24 cellular contexts compared by ENCODE assay signal in genomic region chr10:97656777-97657176, GRCh38. TPM values are rescaled to one million over a fixed set of nuclear protein-coding genes. Genes with fewer than 3 reads are reported as not detected.
A peak's percentile ranks its signal among the peaks of the same experiment; 100 is the strongest.
DNase-seq lines count a peak whose midpoint lies in the region; ATAC-seq, FAIRE-seq and TF ChIP-seq lines count a peak whose summit lies in the region.
"Had no signal": no experiment of that assay in that cellular context is flagged by ENCODE, and none has a peak within 500 bp of the region (broad histone marks: within the 10 kb centered on the region; RNA-seq: fewer than 3 reads in every experiment).

No MANE protein-coding gene starts in this region.

- ATAC-seq in A549 (peak; percentile 27 to 43; a peak in 3 of 6 replicates), DND-41 (ENCODE audit: insufficient read depth, low read depth) (peak; percentile 39; the same call in 1 of the 3 replicates), left lobe of liver (no peak), HG02798 (IDR thresholded peaks at IDR 0.05; ENCODE audit: poor library complexity, unreplicated experiment) (no peak)
- ATAC-seq: SK-N-SH treated with all-trans-retinoic acid at 6 μM for 48 hours had no signal

- no peak overlapping the region for H2AFZ ChIP-seq in DND-41 (ENCODE audit: low read depth, low read length)
- H2AFZ ChIP-seq: PC-9 had no signal

- no peaks in the 10 kb centered on the region for H3K27me3 Mint-ChIP-seq in dendritic cell treated with granulocyte-macrophage colony-stimulating factor and Interleukin-4, amounts not matched to agents 40 ng/mL and 50 ng/mL, for 4 days
- H3K27me3 Mint-ChIP-seq: CD8-positive, alpha-beta memory T cell had no signal

- no peak overlapping the region for H3K9ac ChIP-seq in DND-41 (ENCODE audit: low read depth, low read length)

- no peak for TF ChIP-seq EP300 in A549 (IDR thresholded peaks at IDR 0.05)

- CTCF ChIA-PET in A549 (lab: Yijun Ruan, JAX) = interaction anchor here (1.3 to 37.6 kb wide), 2 partner anchors 22 to 62 kb away, joined by 6 to 1127 read pairs; partner anchors contain the start of genes MARVELD1 and ZFYVE27

- no peaks in the 10 kb centered on the region for H3K9me3 ChIP-seq in A549
- H3K9me3 ChIP-seq in DND-41 (ENCODE audit: insufficient read depth, low read length, severe bottlenecking) = no peaks in the 10 kb centered on the region

- no peaks in the 10 kb centered on the region for H3K9me3 Mint-ChIP-seq in dendritic cell treated with granulocyte-macrophage colony-stimulating factor and Interleukin-4, amounts not matched to agents 40 ng/mL and 50 ng/mL, for 4 days
- H3K9me3 Mint-ChIP-seq: CD8-positive, alpha-beta memory T cell had no signal

- TF ChIP-seq POLR2A in A549 (IDR thresholded peaks at IDR 0.05; ENCODE audit: low read length) = no peak

- H3K79me2 ChIP-seq in DND-41 (ENCODE audit: insufficient read depth, low read length) = no peaks in the 10 kb centered on the region

- WGBS in A549 (ENCODE audit: missing lambda C conversion rate) = 95% methylated on average over 5 of the region's 5 CpGs

- H4K20me1 ChIP-seq in DND-41 (ENCODE audit: insufficient read depth, low read length) = no peaks in the 10 kb centered on the region; the same call in 1 of the 2 replicates

- H3K36me3 Mint-ChIP-seq in dendritic cell treated with granulocyte-macrophage colony-stimulating factor and Interleukin-4, amounts not matched to agents 40 ng/mL and 50 ng/mL, for 4 days (ENCODE audit: low read depth) = peaks cover 99% of the 10 kb centered on the region

- H3K36me3 ChIP-seq in DND-41 (ENCODE audit: insufficient read depth, low read length) = peaks cover 76% of the 10 kb centered on the region

- no peak overlapping the region for H3K4me3 Mint-ChIP-seq in dendritic cell treated with granulocyte-macrophage colony-stimulating factor and Interleukin-4, amounts not matched to agents 40 ng/mL and 50 ng/mL, for 4 days
- H3K4me3 Mint-ChIP-seq: CD8-positive, alpha-beta memory T cell had no signal

- peaks cover 46% of the 10 kb centered on the region for H3K4me1 Mint-ChIP-seq in dendritic cell treated with granulocyte-macrophage colony-stimulating factor and Interleukin-4, amounts not matched to agents 40 ng/mL and 50 ng/mL, for 4 days (ENCODE audit: low read depth)
- H3K4me1 Mint-ChIP-seq: CD8-positive, alpha-beta memory T cell had no signal

- TF ChIP-seq RAD21 in A549 (conservative IDR thresholded peaks at IDR 0.05 in 1 of 2, IDR thresholded peaks at IDR 0.05 in 1 of 2) = no peak

- DNase-seq in A549 (ENCODE audit: low read depth in 1 of 2, low spot score in 1 of 2) (no peak), DND-41 (no peak), MV-4-11 (lab: John Stamatoyannopoulos, UW) (peak; percentile 72), left lobe of liver (ENCODE audit: low spot score) (no peak)
- DNase-seq in activated effector memory CD4-positive, alpha-beta T cell treated with Interleukin-2 at 50 U/mL for 16 hours = no peak
- DNase-seq: Calu3; CD8-positive, alpha-beta memory T cell; DMS53; EL; KG1; NCI-H1417; NCI-H1694 treated with DMSO at 0.1 percent for 48 hours; NCI-H2081 treated with DMSO at 0.1 percent for 48 hours; NCI-H2171 treated with DMSO at 0.1 percent for 48 hours; NCI-H446; NCI-H526; PC-9; RPMI8226; SHP77 treated with DMSO at 0.1 percent for 48 hours had no signal

- H3K27ac Mint-ChIP-seq in dendritic cell treated with granulocyte-macrophage colony-stimulating factor and Interleukin-4, amounts not matched to agents 40 ng/mL and 50 ng/mL, for 4 days = peak overlapping the region; percentile 25

- H3K27ac ChIP-seq in A549 (no peak overlapping the region), DND-41 (ENCODE audit: low read length) (no peak overlapping the region)
- H3K27ac ChIP-seq: C4-2B, PC-9 had no signal

- FAIRE-seq in A549 (lab: Jason Lieb, UNC) = no peak
- FAIRE-seq: HTR-8/SVneo had no signal

- POLR2A ChIA-PET in A549 (lab: Yijun Ruan, JAX) = no interaction called here

- TF ChIP-seq CTCF in A549 (IDR thresholded peaks at IDR 0.05) (no peak), DND-41 (IDR thresholded peaks at IDR 0.05; ENCODE audit: borderline replicate concordance, extremely low read depth, low read length, poor library complexity, severe bottlenecking) (no peak)

- H3K27me3 ChIP-seq in DND-41 (ENCODE audit: insufficient read depth, low read length, poor library complexity) = no peaks in the 10 kb centered on the region

- H3K4me2 ChIP-seq in A549 (no peak overlapping the region), DND-41 (ENCODE audit: insufficient read depth, low read length) (no peak overlapping the region)
- H3K4me2 ChIP-seq: PC-9 had no signal

- intact Hi-C loops in dendritic cell treated with granulocyte-macrophage colony-stimulating factor and Interleukin-4, amounts not matched to agents 40 ng/mL and 50 ng/mL, for 4 days (cut with micrococcal nuclease) = loop anchor here (10.0 kb wide), 1 partner anchor 82 kb away; the partner anchor contains the start of gene ANKRD2

- no peak overlapping the region for H3K4me3 ChIP-seq in A549
- H3K4me3 ChIP-seq in DND-41 (ENCODE audit: low read depth in 1 of 2, low read length in 2 of 2) = no peak overlapping the region
- H3K4me3 ChIP-seq: PC-9 had no signal

- H3K4me1 ChIP-seq in A549 = peaks cover 12% of the 10 kb centered on the region
- no peaks in the 10 kb centered on the region for H3K4me1 ChIP-seq in DND-41 (ENCODE audit: insufficient read depth, low read length)

TF ChIP-seq in A549, 52 proteins besides CTCF, POLR2A, EP300 and RAD21 (continues in another document):
- no peak for TF ChIP-seq RFX5 (IDR thresholded peaks at IDR 0.05)
- TF ChIP-seq FOSL2 (IDR thresholded peaks at IDR 0.05) = no peak
- TF ChIP-seq FOSL2 (CRISPR knock-in tag; IDR thresholded peaks at IDR 0.05) = no peak
- no peak for TF ChIP-seq TFCP2L1 (CRISPR knock-in tag; IDR thresholded peaks at IDR 0.05)
- TF ChIP-seq PHF8 (IDR thresholded peaks at IDR 0.05; ENCODE audit: borderline replicate concordance, low read depth) = no peak
- TF ChIP-seq PBX3 (IDR thresholded peaks at IDR 0.05) = no peak
- no peak for TF ChIP-seq SREBF2 (IDR thresholded peaks at IDR 0.05)
- TF ChIP-seq CHD2 (IDR thresholded peaks at IDR 0.05; ENCODE audit: low read length, partially characterized antibody) = no peak
- TF ChIP-seq BCL3 (IDR thresholded peaks at IDR 0.05) = no peak
- no peak for TF ChIP-seq KDM5A (IDR thresholded peaks at IDR 0.05)
- TF ChIP-seq ZC3H11A (IDR thresholded peaks at IDR 0.05) = no peak
- no peak for TF ChIP-seq HOXB13 (CRISPR knock-in tag; IDR thresholded peaks at IDR 0.05; ENCODE audit: low read depth)
- TF ChIP-seq ZNF302 (CRISPR knock-in tag; IDR thresholded peaks at IDR 0.05) = no peak
- no peak for TF ChIP-seq RARB (CRISPR knock-in tag; IDR thresholded peaks at IDR 0.05)
- TF ChIP-seq BHLHE40 (IDR thresholded peaks at IDR 0.05; ENCODE audit: low read depth, low read length) = no peak
- TF ChIP-seq NFE2L2 (conservative IDR thresholded peaks at IDR 0.05; ENCODE audit: low read length) = no peak

RNA-seq across cellular contexts. Expression of gene PI4K2A, which starts 16.3 kb away (rescaled TPM):
- polyA plus RNA-seq in A549 (2011; rRNA removed) = 16.6 and 18.8 TPM in 2 replicates
- polyA plus RNA-seq in A549 (2012; cell fraction: cytosol; rRNA removed) = 13.1 and 17.7 TPM in 2 replicates
- polyA plus RNA-seq in A549 (2012; cell fraction: nucleus; rRNA removed) = 14.8 and 17.7 TPM in 2 replicates
- 14.1 to 16.6 TPM (median 14.8 TPM) in 3 replicates for polyA plus RNA-seq in A549 (2017; fragmentation: RNase III; extraction: RNeasy Plus Mini Kit Qiagen cat#74134 plus additional on column Dnase treatment)
- polyA minus RNA-seq in A549 (2011; rRNA and poly(A)+ RNA removed) = 11.3 and 11.5 TPM in 2 replicates
- 5.6 TPM for total RNA-seq in left lobe of liver

RNA-seq across cellular contexts. Expression of gene MORN4, which starts 23.5 kb away (rescaled TPM):
- polyA plus RNA-seq in A549 (2011; rRNA removed) = 13.8 and 14.2 TPM in 2 replicates
- polyA plus RNA-seq in A549 (2012; cell fraction: cytosol; rRNA removed) = 9.7 and 10.4 TPM in 2 replicates
- 2.9 and 3.4 TPM in 2 replicates for polyA plus RNA-seq in A549 (2012; cell fraction: nucleus; rRNA removed)
- polyA plus RNA-seq in A549 (2017; fragmentation: RNase III; extraction: RNeasy Plus Mini Kit Qiagen cat#74134 plus additional on column Dnase treatment) = 8.3 to 10.9 TPM (median 8.9 TPM) in 3 replicates
- polyA minus RNA-seq in A549 (2011; rRNA and poly(A)+ RNA removed) = 3.2 and 4.2 TPM in 2 replicates
- total RNA-seq in left lobe of liver = 0.81 TPM

RNA-seq across cellular contexts. Expression of gene AVPI1, which starts 30.3 kb away (rescaled TPM):
- polyA plus RNA-seq in A549 (2011; rRNA removed) = 48.7 and 64.1 TPM in 2 replicates
- 66.1 and 88.3 TPM in 2 replicates for polyA plus RNA-seq in A549 (2012; cell fraction: cytosol; rRNA removed)
- polyA plus RNA-seq in A549 (2012; cell fraction: nucleus; rRNA removed) = 77.6 and 78.7 TPM in 2 replicates
- 58.4 to 72.3 TPM (median 70.3 TPM) in 3 replicates for polyA plus RNA-seq in A549 (2017; fragmentation: RNase III; extraction: RNeasy Plus Mini Kit Qiagen cat#74134 plus additional on column Dnase treatment)
- 41.9 and 47.2 TPM in 2 replicates for polyA minus RNA-seq in A549 (2011; rRNA and poly(A)+ RNA removed)
- total RNA-seq in left lobe of liver = 26.4 TPM

RNA-seq across cellular contexts. Expression of gene MARVELD1, which starts 56.8 kb away (rescaled TPM):
- 29.1 and 30.9 TPM in 2 replicates for polyA plus RNA-seq in A549 (2011; rRNA removed)
- 24.7 and 37.8 TPM in 2 replicates for polyA plus RNA-seq in A549 (2012; cell fraction: cytosol; rRNA removed)
- 32.9 and 38.3 TPM in 2 replicates for polyA plus RNA-seq in A549 (2012; cell fraction: nucleus; rRNA removed)
- 27.4 to 31.7 TPM (median 31.3 TPM) in 3 replicates for polyA plus RNA-seq in A549 (2017; fragmentation: RNase III; extraction: RNeasy Plus Mini Kit Qiagen cat#74134 plus additional on column Dnase treatment)
- 18.4 and 18.9 TPM in 2 replicates for polyA minus RNA-seq in A549 (2011; rRNA and poly(A)+ RNA removed)
- 2.0 TPM for total RNA-seq in left lobe of liver

Comparison
In these comparisons a context has a peak if more than half of its experiments do, and no peak if none do; other contexts are left out.
1. ATAC-seq: peak in A549 (2 of 2) and DND-41 (single experiment); none in left lobe of liver (single experiment) and HG02798 (single experiment).